In genomic region chr7:6059941-6060340, GRCh38 we compare ENCODE assay signal across 8 cellular contexts. TPM values are rescaled to one million over a fixed set of nuclear protein-coding genes. Genes with fewer than 3 reads are reported as not detected.
"Had no signal": no experiment of that assay in that cellular context is flagged by ENCODE, and none has a peak within 500 bp of the region (broad histone marks: within the 10 kb centered on the region; RNA-seq: fewer than 3 reads in every experiment).

No MANE protein-coding gene starts in this region.

RNA-seq across cellular contexts. Expression of gene ANKRD61, which starts 28.8 kb away (rescaled TPM):
- total RNA-seq: aorta; cardiac septum; cerebellum; esophagus muscularis mucosa; left lobe of liver; lower lobe of right lung; naive thymus-derived CD8-positive, alpha-beta T cell; urinary bladder had no signal
- polyA plus RNA-seq: aorta had no signal
